Comparison of ENCODE assay signal across 23 cellular contexts in genomic region chr12:131815132-131815531, GRCh38.
"Had no signal": no experiment of that assay in that cellular context is flagged by ENCODE, and none has a peak within 500 bp of the region (broad histone marks: within the 10 kb centered on the region; RNA-seq: fewer than 3 reads in every experiment).

No MANE protein-coding gene starts in this region.

- ATAC-seq: heart right ventricle; left cardiac atrium; left lung; naive thymus-derived CD4-positive, alpha-beta T cell; sciatic nerve; stimulated activated naive CD8-positive, alpha-beta T cell treated with anti-CD3 and anti-CD28 coated beads, Interleukin-15, amount 100 ng/mL, for 72 hours had no signal

- DNase-seq: effector memory CD4-positive, alpha-beta T cell; erythroblast; esophagus squamous epithelium; foreskin melanocyte; glutamatergic neuron; heart right ventricle; hippocampal formation; left cardiac atrium; left lung; mesenchymal stem cell; midbrain; naive thymus-derived CD4-positive, alpha-beta T cell; nucleus accumbens; stimulated activated CD4-positive, alpha-beta T cell treated with anti-CD3 and anti-CD28 coated beads, Interleukin-12 subunit alpha, Interleukin-12 subunit beta, amount 100 ng/mL, for 4 hours; stimulated activated CD4-positive, alpha-beta T cell treated with anti-CD3 and anti-CD28 coated beads, Interleukin-1b, Interleukin-23, amount 100 ng/mL, for 48 hours; stimulated activated CD4-positive, alpha-beta T cell treated with anti-CD3 and anti-CD28 coated beads, Interleukin-4, amount 100 ng/mL, for 1 hour; stimulated activated CD8-positive, alpha-beta memory T cell treated with anti-CD3 and anti-CD28 coated beads, Interleukin-4, amount 100 ng/mL, for 48 hours; stimulated activated naive CD4-positive, alpha-beta T cell; stimulated activated naive CD8-positive, alpha-beta T cell treated with anti-CD3 and anti-CD28 coated beads, Interleukin-15, amount 100 ng/mL, for 72 hours; trophoblast cell had no signal

- FAIRE-seq: endothelial cell of umbilical vein, islet of Langerhans had no signal
